In genomic region chr2:236169741-236170654, GRCh38 we compare ENCODE assay signal across 15 cellular contexts. TPM values are rescaled to one million over a fixed set of nuclear protein-coding genes. Genes with fewer than 3 reads are reported as not detected.
DNase-seq lines count a peak whose midpoint lies in the region; ATAC-seq and TF ChIP-seq lines count a peak whose summit lies in the region.
"Had no signal": no experiment of that assay in that cellular context is flagged by ENCODE, and none has a peak within 500 bp of the region (broad histone marks: within the 10 kb centered on the region; RNA-seq: fewer than 3 reads in every experiment).

No MANE protein-coding gene starts in this region.

- H3K9ac ChIP-seq in iPS-15b (ENCODE audit: low read depth, low read length), result no peak overlapping the region

- no peak for TF ChIP-seq POLR2A in vagina (IDR thresholded peaks at IDR 0.05)

- H3K4me3 Mint-ChIP-seq in activated naive CD8-positive, alpha-beta T cell, result no peak overlapping the region
- H3K4me3 Mint-ChIP-seq in activated naive CD8-positive, alpha-beta T cell treated with anti-CD3 and anti-CD28 coated beads for 36 hours, result no peak overlapping the region
- H3K4me3 Mint-ChIP-seq in T-helper 17 cell, result peak overlapping the region; percentile 28
- peak overlapping the region in 1 of 2 donors; percentile 30 for H3K4me3 Mint-ChIP-seq in stimulated activated naive B cell treated with anti-CD40 and anti-IgM and Interleukin-4, amounts not matched to agents 10 μg/mL and 1 μg/mL and 100 μg/mL, for 72 hours
- H3K4me3 Mint-ChIP-seq: B cell had no signal

- DNase-seq in activated naive CD8-positive, alpha-beta T cell treated with anti-CD3 and anti-CD28 coated beads for 36 hours, result no peak
- DNase-seq in T-helper 17 cell (no peak), CD1c-positive myeloid dendritic cell (ENCODE audit: extremely low spot score) (no peak), vagina (ENCODE audit: extremely low spot score in 2 of 2) (no peak), DMS79 (lab: John Stamatoyannopoulos, UW) (no peak)
- DNase-seq in stimulated activated naive B cell treated with anti-CD40 and anti-IgM and Interleukin-4, amounts not matched to agents 10 μg/mL and 1 μg/mL and 100 μg/mL, for 72 hours, result no peak
- DNase-seq: activated CD4-positive, alpha-beta T cell treated with anti-CD3 and anti-CD28 coated beads, Interleukin-2, amount 50 U/mL, for 48 hours; activated naive CD4-positive, alpha-beta T cell; left colon; NCI-H1092 treated with DMSO at 0.1 percent for 48 hours; stimulated activated CD4-positive, alpha-beta T cell treated with anti-CD3 and anti-CD28 coated beads, Interleukin-4, amount 100 ng/mL, for 24 hours had no signal

- peaks cover 53% of the 10 kb centered on the region for H3K27me3 Mint-ChIP-seq in activated naive CD8-positive, alpha-beta T cell
- H3K27me3 Mint-ChIP-seq in activated naive CD8-positive, alpha-beta T cell treated with anti-CD3 and anti-CD28 coated beads for 36 hours, result peaks cover 79% of the 10 kb centered on the region
- peaks cover 70% of the 10 kb centered on the region for H3K27me3 Mint-ChIP-seq in T-helper 17 cell
- H3K27me3 Mint-ChIP-seq in stimulated activated naive B cell treated with anti-CD40 and anti-IgM and Interleukin-4, amounts not matched to agents 10 μg/mL and 1 μg/mL and 100 μg/mL, for 72 hours, result peaks cover 62 to 81% of the 10 kb centered on the region in 2 donors

- peaks cover 30% of the 10 kb centered on the region for H3K4me1 ChIP-seq in iPS-15b (ENCODE audit: control insufficient read depth, insufficient read depth, low read length)
- H3K4me1 ChIP-seq in vagina, result peaks cover 44% of the 10 kb centered on the region

- no peaks in the 10 kb centered on the region for H3K36me3 Mint-ChIP-seq in activated naive CD8-positive, alpha-beta T cell
- peaks cover 2% of the 10 kb centered on the region for H3K36me3 Mint-ChIP-seq in activated naive CD8-positive, alpha-beta T cell treated with anti-CD3 and anti-CD28 coated beads for 36 hours
- H3K36me3 Mint-ChIP-seq in T-helper 17 cell (ENCODE audit: low read depth), result no peaks in the 10 kb centered on the region
- peaks cover 0 to 3% of the 10 kb centered on the region in 2 donors for H3K36me3 Mint-ChIP-seq in stimulated activated naive B cell treated with anti-CD40 and anti-IgM and Interleukin-4, amounts not matched to agents 10 μg/mL and 1 μg/mL and 100 μg/mL, for 72 hours

- no peaks in the 10 kb centered on the region for H3K9me3 Mint-ChIP-seq in activated naive CD8-positive, alpha-beta T cell (ENCODE audit: low read depth)
- H3K9me3 Mint-ChIP-seq in activated naive CD8-positive, alpha-beta T cell treated with anti-CD3 and anti-CD28 coated beads for 36 hours, result peaks cover 2% of the 10 kb centered on the region
- no peaks in the 10 kb centered on the region for H3K9me3 Mint-ChIP-seq in stimulated activated naive B cell treated with anti-CD40 and anti-IgM and Interleukin-4, amounts not matched to agents 10 μg/mL and 1 μg/mL and 100 μg/mL, for 72 hours

- peak overlapping the region; percentile 41 for H3K4me3 ChIP-seq in iPS-15b (ENCODE audit: low read depth, low read length)
- no peak overlapping the region for H3K4me3 ChIP-seq in vagina

- intact Hi-C loops in vagina (cut with DNase I), result no loop called here

- ATAC-seq in T-helper 17 cell, result no peak
- no peak for ATAC-seq in stimulated activated naive B cell treated with anti-CD40 and anti-IgM and Interleukin-4, amounts not matched to agents 10 μg/mL and 1 μg/mL and 100 μg/mL, for 72 hours (replicated peaks)
- ATAC-seq: left colon had no signal

- H3K27ac Mint-ChIP-seq in activated naive CD8-positive, alpha-beta T cell, result peak overlapping the region; percentile 41
- H3K27ac Mint-ChIP-seq in activated naive CD8-positive, alpha-beta T cell treated with anti-CD3 and anti-CD28 coated beads for 36 hours, result no peak overlapping the region
- peak overlapping the region; percentile 51 for H3K27ac Mint-ChIP-seq in T-helper 17 cell
- H3K27ac Mint-ChIP-seq in stimulated activated naive B cell treated with anti-CD40 and anti-IgM and Interleukin-4, amounts not matched to agents 10 μg/mL and 1 μg/mL and 100 μg/mL, for 72 hours, result peak overlapping the region; percentile 94
- H3K27ac Mint-ChIP-seq: B cell had no signal

- H3K27me3 ChIP-seq in iPS-15b (ENCODE audit: control insufficient read depth, insufficient read depth, low read length), result peaks cover 90% of the 10 kb centered on the region
- H3K27me3 ChIP-seq in vagina, result peaks cover 41% of the 10 kb centered on the region

- no peaks in the 10 kb centered on the region for H3K9me3 ChIP-seq in T-helper 17 cell (ENCODE audit: control insufficient read depth, low read length, poor library complexity, severe bottlenecking)
- no peaks in the 10 kb centered on the region for H3K9me3 ChIP-seq in iPS-15b (ENCODE audit: control insufficient read depth, insufficient read depth, low read length)
- H3K9me3 ChIP-seq in vagina, result no peaks in the 10 kb centered on the region

- H3K36me3 ChIP-seq in iPS-15b (ENCODE audit: control insufficient read depth, insufficient read depth, low read length) (no peaks in the 10 kb centered on the region), vagina (no peaks in the 10 kb centered on the region)

- H3K4me1 Mint-ChIP-seq in activated naive CD8-positive, alpha-beta T cell (ENCODE audit: low read depth), result peaks cover 21% of the 10 kb centered on the region
- H3K4me1 Mint-ChIP-seq in activated naive CD8-positive, alpha-beta T cell treated with anti-CD3 and anti-CD28 coated beads for 36 hours, result peaks cover 13% of the 10 kb centered on the region
- H3K4me1 Mint-ChIP-seq in T-helper 17 cell, result peaks cover 21% of the 10 kb centered on the region
- H3K4me1 Mint-ChIP-seq in stimulated activated naive B cell treated with anti-CD40 and anti-IgM and Interleukin-4, amounts not matched to agents 10 μg/mL and 1 μg/mL and 100 μg/mL, for 72 hours, result peaks cover 5 to 17% of the 10 kb centered on the region in 2 donors

- no peak for TF ChIP-seq CTCF in vagina (IDR thresholded peaks at IDR 0.05)

- H3K27ac ChIP-seq in vagina, result no peak overlapping the region

RNA-seq across cellular contexts. Expression of gene GBX2, which starts 1.8 kb away (rescaled TPM):
- total RNA-seq in activated naive CD8-positive, alpha-beta T cell treated with anti-CD3 and anti-CD28 coated beads for 36 hours, result not detected
- not detected for total RNA-seq in T-helper 17 cell
- not detected for total RNA-seq in vagina
- total RNA-seq: B cell, left colon, ureter had no signal
